ENCODE assay signal across 1 cellular context in the genomic region with DNA sequence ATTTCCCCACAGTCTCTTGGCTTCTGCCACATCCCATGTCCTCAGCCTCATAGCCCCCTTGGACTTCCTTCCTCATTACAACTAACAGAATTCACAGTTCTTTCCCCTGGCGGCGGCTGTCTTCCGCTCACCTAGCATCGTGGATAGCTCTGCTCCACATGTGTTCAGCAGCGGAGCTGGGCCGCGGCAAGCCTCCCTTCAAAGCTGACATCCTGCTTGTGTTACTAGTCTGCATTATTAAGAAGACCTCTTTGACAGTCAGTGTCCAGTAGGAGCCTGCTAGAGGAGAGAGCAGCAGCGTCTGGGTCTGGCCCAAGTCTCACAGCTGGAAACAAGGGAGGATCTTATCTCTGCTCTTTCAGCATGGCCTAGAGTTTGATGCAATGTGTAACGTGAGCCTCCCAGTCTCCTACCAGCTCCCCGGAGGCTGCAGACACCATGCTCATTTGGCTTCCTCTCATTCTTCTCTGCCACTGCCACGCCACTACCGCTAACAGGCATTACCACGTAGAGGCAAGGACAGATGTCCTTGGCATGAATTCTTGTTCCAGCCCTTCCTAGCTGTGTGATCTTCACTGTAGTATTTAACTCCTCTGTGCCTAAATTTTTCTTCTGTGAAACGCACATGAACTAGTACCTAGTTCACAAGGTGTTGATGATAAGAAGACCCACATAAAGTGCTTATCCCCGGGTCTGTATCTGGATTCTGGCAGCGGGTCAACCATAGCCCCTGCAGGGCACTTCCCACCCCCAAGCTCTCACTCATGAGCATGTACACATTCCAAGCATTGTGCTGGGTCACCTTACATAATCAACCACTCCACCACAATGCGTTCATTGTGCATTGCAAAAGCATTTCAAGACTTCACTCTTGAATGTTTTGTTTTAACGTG.
A peak's percentile ranks its signal among the peaks of the same experiment; 100 is the strongest.
TF ChIP-seq lines count a peak whose summit lies in the region.

No MANE protein-coding gene starts in this region.

TF ChIP-seq in K562, 482 proteins besides CTCF, POLR2A, EP300 and RAD21 (continued from another document):
- TF ChIP-seq JUND (IDR thresholded peaks at IDR 0.05; ENCODE audit: borderline replicate concordance, low read depth, low read length) (peak; percentile 76), JUND (tag; IDR thresholded peaks at IDR 0.05; ENCODE audit: borderline replicate concordance, low read depth, low read length) (peak; percentile 70; the same call in 2 of the 3 replicates), FOXK1 (CRISPR knock-in tag; IDR thresholded peaks at IDR 0.05; ENCODE audit: borderline replicate concordance) (no peak), NFRKB (IDR thresholded peaks at IDR 0.05; ENCODE audit: low read depth) (peak; percentile 2; the same call in 1 of the 2 replicates), RB1 (IDR thresholded peaks at IDR 0.05; ENCODE audit: low read depth) (no peak), EZH2 (IDR thresholded peaks at IDR 0.05; ENCODE audit: borderline replicate concordance, low read depth, low read length) (no peak), CC2D1A (IDR thresholded peaks at IDR 0.05) (no peak), ZSCAN32 (CRISPR knock-in tag; IDR thresholded peaks at IDR 0.05) (no peak), TAF7 (tag; IDR thresholded peaks at IDR 0.05) (no peak), NONO (IDR thresholded peaks at IDR 0.05; ENCODE audit: low read depth in 2 of 2, low read length in 1 of 2) (no peak), CBX5 (IDR thresholded peaks at IDR 0.05; ENCODE audit: borderline replicate concordance, low read depth) (no peak), KDM5B (IDR thresholded peaks at IDR 0.05; ENCODE audit: insufficient replicate concordance, low read depth, low read length) (no peak), KAT2B (IDR thresholded peaks at IDR 0.05; ENCODE audit: low read depth, low read length) (no peak), ZC3H8 (IDR thresholded peaks at IDR 0.05) (no peak), BRD4 (IDR thresholded peaks at IDR 0.05) (no peak), EP400 (IDR thresholded peaks at IDR 0.05) (peak; percentile 72), CHD4 (IDR thresholded peaks at IDR 0.05; ENCODE audit: insufficient read depth, insufficient replicate concordance, low read depth, low read length, poor library complexity, severe bottlenecking) (no peak), GMEB1 (CRISPR knock-in tag; IDR thresholded peaks at IDR 0.05) (no peak), MAFK (IDR thresholded peaks at IDR 0.05; ENCODE audit: low read length) (no peak), PYGO2 (tag; IDR thresholded peaks at IDR 0.05) (no peak), ZNF12 (CRISPR knock-in tag; IDR thresholded peaks at IDR 0.05) (no peak), CSDE1 (IDR thresholded peaks at IDR 0.05) (no peak), KLF6 (CRISPR knock-in tag; IDR thresholded peaks at IDR 0.05; ENCODE audit: borderline replicate concordance) (no peak), SRSF3 (IDR thresholded peaks at IDR 0.05; ENCODE audit: insufficient read depth, low read length) (no peak), TRIM28 (IDR thresholded peaks at IDR 0.05) (no peak), ZNF121 (CRISPR knock-in tag; conservative IDR thresholded peaks at IDR 0.05) (no peak), RBM14 (IDR thresholded peaks at IDR 0.05; ENCODE audit: borderline replicate concordance, insufficient read depth, low read depth, low read length) (no peak), CHAMP1 (IDR thresholded peaks at IDR 0.05) (no peak), ATF3 (IDR thresholded peaks at IDR 0.05) (peak; percentile 86), ATF3 (CRISPR knock-in tag; conservative IDR thresholded peaks at IDR 0.05) (0 out of 2 replicates have a peak, but pooled peaks have one; percentile 16), MECOM (CRISPR knock-in tag; IDR thresholded peaks at IDR 0.05) (peak; percentile 66; the same call in 1 of the 2 replicates), HMG20B (CRISPR knock-in tag; IDR thresholded peaks at IDR 0.05) (no peak), SNAPC5 (CRISPR knock-in tag; IDR thresholded peaks at IDR 0.05) (no peak), ZNF699 (CRISPR knock-in tag; IDR thresholded peaks at IDR 0.05; ENCODE audit: insufficient replicate concordance) (no peak), PRDM10 (IDR thresholded peaks at IDR 0.05; ENCODE audit: partially characterized antibody) (no peak), PURB (CRISPR knock-in tag; IDR thresholded peaks at IDR 0.05; ENCODE audit: low read depth) (no peak), MEIS2 (IDR thresholded peaks at IDR 0.05; ENCODE audit: partially characterized antibody) (peak; percentile 86), NR4A1 (CRISPR knock-in tag; IDR thresholded peaks at IDR 0.05) (no peak), NR4A1 (tag; IDR thresholded peaks at IDR 0.05) (no peak), SRSF7 (optimal IDR thresholded peaks at IDR 0.05; ENCODE audit: low read depth, low read length) (no peak), C11orf30 (IDR thresholded peaks at IDR 0.05; ENCODE audit: low read depth) (no peak), PTTG1 (tag; IDR thresholded peaks at IDR 0.05; ENCODE audit: low read depth) (no peak), TRIM24 (IDR thresholded peaks at IDR 0.05) (peak; percentile 64 to 79), HINFP (tag; conservative IDR thresholded peaks at IDR 0.05; ENCODE audit: low read depth) (no peak)
- TF ChIP-seq, protein P1, sequence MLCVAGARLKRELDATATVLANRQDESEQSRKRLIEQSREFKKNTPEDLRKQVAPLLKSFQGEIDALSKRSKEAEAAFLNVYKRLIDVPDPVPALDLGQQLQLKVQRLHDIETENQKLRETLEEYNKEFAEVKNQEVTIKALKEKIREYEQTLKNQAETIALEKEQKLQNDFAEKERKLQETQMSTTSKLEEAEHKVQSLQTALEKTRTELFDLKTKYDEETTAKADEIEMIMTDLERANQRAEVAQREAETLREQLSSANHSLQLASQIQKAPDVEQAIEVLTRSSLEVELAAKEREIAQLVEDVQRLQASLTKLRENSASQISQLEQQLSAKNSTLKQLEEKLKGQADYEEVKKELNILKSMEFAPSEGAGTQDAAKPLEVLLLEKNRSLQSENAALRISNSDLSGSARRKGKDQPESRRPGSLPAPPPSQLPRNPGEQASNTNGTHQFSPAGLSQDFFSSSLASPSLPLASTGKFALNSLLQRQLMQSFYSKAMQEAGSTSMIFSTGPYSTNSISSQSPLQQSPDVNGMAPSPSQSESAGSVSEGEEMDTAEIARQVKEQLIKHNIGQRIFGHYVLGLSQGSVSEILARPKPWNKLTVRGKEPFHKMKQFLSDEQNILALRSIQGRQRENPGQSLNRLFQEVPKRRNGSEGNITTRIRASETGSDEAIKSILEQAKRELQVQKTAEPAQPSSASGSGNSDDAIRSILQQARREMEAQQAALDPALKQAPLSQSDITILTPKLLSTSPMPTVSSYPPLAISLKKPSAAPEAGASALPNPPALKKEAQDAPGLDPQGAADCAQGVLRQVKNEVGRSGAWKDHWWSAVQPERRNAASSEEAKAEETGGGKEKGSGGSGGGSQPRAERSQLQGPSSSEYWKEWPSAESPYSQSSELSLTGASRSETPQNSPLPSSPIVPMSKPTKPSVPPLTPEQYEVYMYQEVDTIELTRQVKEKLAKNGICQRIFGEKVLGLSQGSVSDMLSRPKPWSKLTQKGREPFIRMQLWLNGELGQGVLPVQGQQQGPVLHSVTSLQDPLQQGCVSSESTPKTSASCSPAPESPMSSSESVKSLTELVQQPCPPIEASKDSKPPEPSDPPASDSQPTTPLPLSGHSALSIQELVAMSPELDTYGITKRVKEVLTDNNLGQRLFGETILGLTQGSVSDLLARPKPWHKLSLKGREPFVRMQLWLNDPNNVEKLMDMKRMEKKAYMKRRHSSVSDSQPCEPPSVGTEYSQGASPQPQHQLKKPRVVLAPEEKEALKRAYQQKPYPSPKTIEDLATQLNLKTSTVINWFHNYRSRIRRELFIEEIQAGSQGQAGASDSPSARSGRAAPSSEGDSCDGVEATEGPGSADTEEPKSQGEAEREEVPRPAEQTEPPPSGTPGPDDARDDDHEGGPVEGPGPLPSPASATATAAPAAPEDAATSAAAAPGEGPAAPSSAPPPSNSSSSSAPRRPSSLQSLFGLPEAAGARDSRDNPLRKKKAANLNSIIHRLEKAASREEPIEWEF (CRISPR knock-in tag; IDR thresholded peaks at IDR 0.05): no peak
